ENCODE assay signal across 18 cellular contexts in genomic region chr22:35870517-35871275, GRCh38.
DNase-seq lines count a peak whose midpoint lies in the region; ATAC-seq and TF ChIP-seq lines count a peak whose summit lies in the region.
"Had no signal": no experiment of that assay in that cellular context is flagged by ENCODE, and none has a peak within 500 bp of the region (broad histone marks: within the 10 kb centered on the region; RNA-seq: fewer than 3 reads in every experiment).

No MANE protein-coding gene starts in this region.

- H3K27me3 ChIP-seq in heart left ventricle (no peaks in the 10 kb centered on the region), left lung (no peaks in the 10 kb centered on the region), thoracic aorta (replicated peaks; ENCODE audit: insufficient read depth) (no peaks in the 10 kb centered on the region)
- H3K27me3 ChIP-seq in CD8-positive, alpha-beta T cell (ENCODE audit: insufficient read depth, low read length): no peaks in the 10 kb centered on the region

- CTCF ChIA-PET in CD8-positive, alpha-beta T cell (lab: Charles Lee): interaction anchor here (0.7 to 0.9 kb wide), 2 partner anchors 9 to 342 kb away, joined by 3 read pairs; no protein-coding TSS in a partner anchor
- CTCF ChIA-PET in activated naive CD4-positive, alpha-beta T cell treated with anti-CD3 and anti-CD28 coated beads, Interleukin-2, amount 10 ng/mL, durations not matched to agents 7 days and 5 days (lab: Charles Lee): no interaction called here

- TF ChIP-seq CTCF in heart left ventricle (IDR thresholded peaks at IDR 0.05) (no peak), left lung (IDR thresholded peaks at IDR 0.05) (no peak), thoracic aorta (IDR thresholded peaks at IDR 0.05) (no peak)
- no peak for TF ChIP-seq CTCF in CD8-positive, alpha-beta T cell (IDR thresholded peaks at IDR 0.05)

- no peak overlapping the region for H3K4me3 ChIP-seq in heart left ventricle
- no peak overlapping the region for H3K4me3 ChIP-seq in left lung
- H3K4me3 ChIP-seq in thoracic aorta: no peak overlapping the region
- no peak overlapping the region for H3K4me3 ChIP-seq in CD8-positive, alpha-beta T cell (ENCODE audit: low read depth, low read length)
- H3K4me3 ChIP-seq: GM23248 had no signal

- H3K27ac Mint-ChIP-seq in CD8-positive, alpha-beta T cell: no peak overlapping the region
- no peak overlapping the region for H3K27ac Mint-ChIP-seq in activated naive CD4-positive, alpha-beta T cell treated with anti-CD3 and anti-CD28 coated beads, Interleukin-2, amount 10 ng/mL, durations not matched to agents 7 days and 5 days
- H3K27ac Mint-ChIP-seq: IgD-negative memory B cell had no signal

- H3K27ac ChIP-seq in heart left ventricle (peak overlapping the region in 10 of 12 donors; percentile 11 to 73 (median 40)), left lung (no peak overlapping the region), thoracic aorta (peak overlapping the region; percentile 4 to 58)
- H3K27ac ChIP-seq in CD8-positive, alpha-beta T cell (ENCODE audit: low read depth, low read length): no peak overlapping the region

- peak in 1 of 5 donors; percentile 34 for DNase-seq in heart left ventricle
- DNase-seq in cardiac septum (ENCODE audit: low spot score): no peak
- peak; percentile 21 for DNase-seq in cerebellum (ENCODE audit: low spot score)
- DNase-seq in left lung: no peak
- DNase-seq in thoracic aorta (ENCODE audit: low spot score): no peak
- no peak for DNase-seq in CD8-positive, alpha-beta T cell
- no peak for DNase-seq in activated naive CD4-positive, alpha-beta T cell treated with anti-CD3 and anti-CD28 coated beads, Interleukin-2, amount 10 ng/mL, durations not matched to agents 7 days and 5 days
- DNase-seq: GF-D8, HCEC 1CT, Karpas-422, NCI-H1092, NCI-H1436 treated with DMSO at 0.1 percent for 48 hours, NCI-H2081, PC-3, RPMI8226 had no signal

- peaks cover 2% of the 10 kb centered on the region for H3K9me3 Mint-ChIP-seq in CD8-positive, alpha-beta T cell
- no peaks in the 10 kb centered on the region for H3K9me3 Mint-ChIP-seq in activated naive CD4-positive, alpha-beta T cell treated with anti-CD3 and anti-CD28 coated beads, Interleukin-2, amount 10 ng/mL, durations not matched to agents 7 days and 5 days

- H3K36me3 Mint-ChIP-seq in CD8-positive, alpha-beta T cell: no peaks in the 10 kb centered on the region
- H3K36me3 Mint-ChIP-seq in activated naive CD4-positive, alpha-beta T cell treated with anti-CD3 and anti-CD28 coated beads, Interleukin-2, amount 10 ng/mL, durations not matched to agents 7 days and 5 days: no peaks in the 10 kb centered on the region
- H3K36me3 Mint-ChIP-seq: IgD-negative memory B cell had no signal

- peaks cover 6% of the 10 kb centered on the region for H3K27me3 Mint-ChIP-seq in CD8-positive, alpha-beta T cell (ENCODE audit: low read depth)
- H3K27me3 Mint-ChIP-seq in activated naive CD4-positive, alpha-beta T cell treated with anti-CD3 and anti-CD28 coated beads, Interleukin-2, amount 10 ng/mL, durations not matched to agents 7 days and 5 days: no peaks in the 10 kb centered on the region

- POLR2A ChIA-PET in CD8-positive, alpha-beta T cell (lab: Charles Lee): no interaction called here

- no peak overlapping the region for H3K4me3 Mint-ChIP-seq in CD8-positive, alpha-beta T cell
- no peak overlapping the region for H3K4me3 Mint-ChIP-seq in activated naive CD4-positive, alpha-beta T cell treated with anti-CD3 and anti-CD28 coated beads, Interleukin-2, amount 10 ng/mL, durations not matched to agents 7 days and 5 days
- H3K4me3 Mint-ChIP-seq: IgD-negative memory B cell had no signal

- ATAC-seq in heart left ventricle: peak in 3 of 4 donors; percentile 45 to 56 (median 56)
- ATAC-seq in left lung: peak; percentile 27
- no peak for ATAC-seq in thoracic aorta (ENCODE audit: insufficient number of reproducible peaks, low FRiP score, low read depth)
- no peak for ATAC-seq in GM18502 (IDR thresholded peaks at IDR 0.05; ENCODE audit: poor library complexity, unreplicated experiment)
- ATAC-seq in CD8-positive, alpha-beta T cell: no peak
- ATAC-seq: PC-3 had no signal

- intact Hi-C loops in heart left ventricle (cut with DNase I) (no loop called here), cardiac septum (cut with DNase I) (no loop called here), left lung (cut with DNase I) (no loop called here)
- intact Hi-C loops in CD8-positive, alpha-beta T cell (cut with DNase I, micrococcal nuclease): loop anchor here in 1 of 2 experiments (5.0 kb wide), 1 partner anchor 1002 kb away; no protein-coding TSS in a partner anchor

- TF ChIP-seq POLR2A in heart left ventricle (IDR thresholded peaks at IDR 0.05): no peak

- peaks cover 0 to 9% (median 0%) of the 10 kb centered on the region in 12 donors for H3K9me3 ChIP-seq in heart left ventricle
- H3K9me3 ChIP-seq in left lung: no peaks in the 10 kb centered on the region
- H3K9me3 ChIP-seq in thoracic aorta: no peaks in the 10 kb centered on the region
- no peaks in the 10 kb centered on the region for H3K9me3 ChIP-seq in CD8-positive, alpha-beta T cell (ENCODE audit: low read length)

- H3K4me1 Mint-ChIP-seq in CD8-positive, alpha-beta T cell (ENCODE audit: low read depth): no peaks in the 10 kb centered on the region
- H3K4me1 Mint-ChIP-seq in activated naive CD4-positive, alpha-beta T cell treated with anti-CD3 and anti-CD28 coated beads, Interleukin-2, amount 10 ng/mL, durations not matched to agents 7 days and 5 days: no peaks in the 10 kb centered on the region
- H3K4me1 Mint-ChIP-seq: IgD-negative memory B cell had no signal

- peaks cover 0 to 81% (median 46%) of the 10 kb centered on the region in 12 donors for H3K4me1 ChIP-seq in heart left ventricle
- peaks cover 0 to 5% of the 10 kb centered on the region in 2 donors for H3K4me1 ChIP-seq in left lung
- peaks cover 17 to 43% of the 10 kb centered on the region in 2 donors for H3K4me1 ChIP-seq in thoracic aorta (ENCODE audit: control insufficient read depth in 1 of 2, low read depth in 2 of 2)
- H3K4me1 ChIP-seq in CD8-positive, alpha-beta T cell (ENCODE audit: insufficient read depth, low read length): no peaks in the 10 kb centered on the region

- H3K36me3 ChIP-seq in heart left ventricle (no peaks in the 10 kb centered on the region), left lung (no peaks in the 10 kb centered on the region), thoracic aorta (no peaks in the 10 kb centered on the region)
- no peaks in the 10 kb centered on the region for H3K36me3 ChIP-seq in CD8-positive, alpha-beta T cell (ENCODE audit: insufficient read depth, low read length)

- 55 to 60% (median 59%) methylated on average over 3 of the region's 3 CpGs for WGBS in heart left ventricle, 4 donors

Comparison
In these comparisons a context has a peak if more than half of its experiments do, and no peak if none do; other contexts are left out.
1. ATAC-seq: peak in heart left ventricle (3 of 4) and left lung (single experiment); none in thoracic aorta (single experiment), GM18502 (single experiment) and CD8-positive, alpha-beta T cell (single experiment).
2. H3K27ac ChIP-seq: peak in heart left ventricle (10 of 12) and thoracic aorta (2 of 2); none in left lung (0 of 2) and CD8-positive, alpha-beta T cell (single experiment).